Comparison of ENCODE assay signal across 15 cellular contexts in the genomic region with DNA sequence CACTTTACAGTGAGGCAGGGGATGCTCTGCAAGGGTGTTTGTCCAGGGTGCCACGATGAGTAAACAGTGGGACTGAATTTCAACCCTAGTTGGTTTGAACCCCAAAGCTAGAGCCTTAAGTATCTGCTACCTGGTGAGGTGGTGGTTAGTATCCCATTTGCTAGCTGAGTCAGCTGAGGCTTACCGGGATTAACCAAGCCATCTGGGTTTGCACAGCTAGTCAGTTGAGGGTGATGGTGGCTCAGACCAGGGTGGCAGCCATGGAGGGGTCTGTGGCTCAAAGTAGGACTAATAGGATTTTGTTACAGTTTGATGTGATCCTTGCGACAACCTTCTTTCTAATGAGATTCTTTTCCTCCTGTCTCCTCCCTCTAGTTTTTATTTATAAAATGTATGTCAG. TPM values are rescaled to one million over a fixed set of nuclear protein-coding genes. Genes with fewer than 3 reads are reported as not detected.
DNase-seq lines count a peak whose midpoint lies in the region; ATAC-seq and TF ChIP-seq lines count a peak whose summit lies in the region.
"Had no signal": no experiment of that assay in that cellular context is flagged by ENCODE, and none has a peak within 500 bp of the region (broad histone marks: within the 10 kb centered on the region; RNA-seq: fewer than 3 reads in every experiment).

No MANE protein-coding gene starts in this region.

- no peaks in the 10 kb centered on the region for H3K27me3 ChIP-seq in ACC112 (ENCODE audit: insufficient read depth, low read length)
- no peaks in the 10 kb centered on the region for H3K27me3 ChIP-seq in IMR-90 (ENCODE audit: control insufficient read depth, insufficient read depth, low read length)

- peaks cover 25% of the 10 kb centered on the region for H3K4me1 ChIP-seq in ACC112 (ENCODE audit: control insufficient read depth, insufficient read depth, low read length, unreplicated experiment)
- peaks cover 25% of the 10 kb centered on the region for H3K4me1 ChIP-seq in IMR-90 (ENCODE audit: control insufficient read depth, insufficient read depth, low read length)

- CTCF ChIA-PET in IMR-90 (lab: Yijun Ruan, JAX), result interaction anchor here (1.3 kb wide), 1 partner anchor 9 kb away, joined by 3 read pairs; no protein-coding TSS in a partner anchor

- in situ Hi-C loops in IMR-90 (cut with MboI; ENCODE audit: low sequenced_read_pairs), result no loop called here

- no peak for ATAC-seq in IMR-90 (ENCODE audit: low read depth)
- no peak for ATAC-seq in GM18517 (IDR thresholded peaks at IDR 0.05; ENCODE audit: unreplicated experiment)
- ATAC-seq: esophagus mucosa, lower lobe of right lung had no signal

- peaks cover 24 to 61% of the 10 kb centered on the region in 2 experiments; a peak in 3 of 4 replicates for H3K79me1 ChIP-seq in IMR-90 (ENCODE audit: low read depth in 1 of 2, low read length in 2 of 2)

- H3K9ac ChIP-seq in IMR-90 (ENCODE audit: low read depth, low read length), result no peak overlapping the region

- DNase-seq in IMR-90, result no peak
- DNase-seq in kidney tubule cell (ENCODE audit: low spot score), result peak; percentile 8
- DNase-seq in COLO829 (ENCODE audit: low spot score), result no peak
- no peak for DNase-seq in inferior parietal cortex (ENCODE audit: extremely low spot score)
- no peak for DNase-seq in cerebellum (ENCODE audit: low spot score)
- DNase-seq: activated T-cell treated with anti-CD3 and anti-CD28 coated beads, Interleukin-2, amount 50 U/mL, for 1 hour; Karpas-422; lower lobe of right lung; NCI-H187 treated with DMSO at 0.1 percent for 48 hours had no signal

- H3K27ac ChIP-seq in ACC112 (ENCODE audit: low read depth, low read length) (peak overlapping the region; percentile 66; the same call in 1 of the 2 replicates), IMR-90 (ENCODE audit: insufficient read depth, low read length) (no peak overlapping the region)
- H3K27ac ChIP-seq: lower lobe of right lung, neutrophil had no signal

- H3K79me2 ChIP-seq in ACC112 (ENCODE audit: control insufficient read depth, insufficient read depth, low read length, unreplicated experiment), result peaks cover 61% of the 10 kb centered on the region

- H2AFZ ChIP-seq in ACC112 (ENCODE audit: low read length, unreplicated experiment) (no peak overlapping the region), IMR-90 (replicated peaks; ENCODE audit: low read length, poor library complexity) (no peak overlapping the region)

- peak overlapping the region; percentile 95; the same call in 1 of the 2 replicates for H3K4me2 ChIP-seq in IMR-90 (ENCODE audit: low read depth, low read length)

- peak overlapping the region; percentile 81 for H3K4me3 ChIP-seq in ACC112 (ENCODE audit: low read depth, low read length)
- no peak overlapping the region for H3K4me3 ChIP-seq in IMR-90 (ENCODE audit: insufficient read depth, low read depth, low read length)

- H3K4me3 Mint-ChIP-seq in brain, result peak overlapping the region; percentile 53 to 92 (median 84)

- no peak overlapping the region for H3K27ac Mint-ChIP-seq in brain
- H3K27ac Mint-ChIP-seq: activated naive CD8-positive, alpha-beta T cell had no signal

- POLR2A ChIA-PET in IMR-90 (lab: Charles Lee; ENCODE audit: unreplicated experiment), result no interaction called here

- H3K14ac ChIP-seq in IMR-90 (replicated peaks; ENCODE audit: low read depth, low read length), result no peak overlapping the region

- no peak overlapping the region for H2BK20ac ChIP-seq in IMR-90 (ENCODE audit: low read depth, low read length)

- H3K9me3 ChIP-seq in IMR-90 (ENCODE audit: control insufficient read depth, insufficient read depth, low read length), result peaks cover 3% of the 10 kb centered on the region; the same call in 1 of the 2 replicates
- H3K9me3 ChIP-seq: neutrophil had no signal

- intact Hi-C loops in IMR-90 (cut with micrococcal nuclease), result loop anchor here (2.0 kb wide), 1 partner anchor 78 kb away; no protein-coding TSS in a partner anchor

- H2BK15ac ChIP-seq in IMR-90 (ENCODE audit: low read depth, low read length), result no peak overlapping the region

- no peak overlapping the region for H4K91ac ChIP-seq in IMR-90 (ENCODE audit: insufficient read depth, low read depth, low read length)

- TF ChIP-seq RAD21 in IMR-90 (IDR thresholded peaks at IDR 0.05; ENCODE audit: low read length), result no peak

- H3K56ac ChIP-seq in IMR-90 (ENCODE audit: extremely low read depth, insufficient read depth, low read length), result no peak overlapping the region

- H3K36me3 Mint-ChIP-seq in brain, result peaks cover 44% of the 10 kb centered on the region

- H2AK9ac ChIP-seq in IMR-90 (replicated peaks; ENCODE audit: low read depth, low read length, poor library complexity), result no peak overlapping the region

- dilution Hi-C loops in IMR-90 (cut with HindIII; ENCODE audit: low sequenced_read_pairs, unreplicated experiment), result no loop called here

- WGBS in IMR-90 (ENCODE audit: extremely low coverage in 2 of 2, insufficient read length in 1 of 2), 2 experiments, result 100% methylated on average over 1 of the region's 3 CpGs; no CpG with 5 or more reads in 1 of the 2 experiments

- H3K36me3 ChIP-seq in ACC112 (ENCODE audit: insufficient read depth, low read length) (peaks cover 21% of the 10 kb centered on the region), IMR-90 (ENCODE audit: control insufficient read depth, insufficient read depth, low read length) (no peaks in the 10 kb centered on the region)
- H3K36me3 ChIP-seq: lower lobe of right lung, neutrophil had no signal

- H4K8ac ChIP-seq in IMR-90 (ENCODE audit: low read depth in 2 of 2, low read length in 2 of 2), result no peak overlapping the region

- no peak overlapping the region for H2BK5ac ChIP-seq in IMR-90 (ENCODE audit: low read depth, low read length, poor library complexity, severe bottlenecking)

- H2AK5ac ChIP-seq in IMR-90 (ENCODE audit: low read depth, low read length), result peak overlapping the region; percentile 74; the same call in 1 of the 2 replicates

- BruUV-seq in IMR-90 (replicated peaks; lab: Mats Ljungman, UMichigan), result no TSS peak

- H3K4ac ChIP-seq in IMR-90 (ENCODE audit: low read depth, low read length), result no peak overlapping the region

- H3K4me1 Mint-ChIP-seq in brain, result peaks cover 29% of the 10 kb centered on the region

- TF ChIP-seq CTCF in IMR-90 (conservative IDR thresholded peaks at IDR 0.05; ENCODE audit: low read depth, low read length), result no peak
- TF ChIP-seq CTCF in brain (conservative IDR thresholded peaks at IDR 0.05), result no peak

- H3K18ac ChIP-seq in IMR-90 (ENCODE audit: low read depth, low read length), result no peak overlapping the region

- H3K23ac ChIP-seq in IMR-90 (ENCODE audit: low read depth, low read length), result peak overlapping the region; percentile 19; the same call in 1 of the 2 replicates

- TF ChIP-seq POLR2A in IMR-90 (IDR thresholded peaks at IDR 0.05; ENCODE audit: low read depth, low read length), result no peak

- H3K9me3 Mint-ChIP-seq in brain, result peaks cover 20 to 36% (median 25%) of the 10 kb centered on the region in 5 experiments

- peaks cover 47% of the 10 kb centered on the region for H3K27me3 Mint-ChIP-seq in brain

- H2BK120ac ChIP-seq in IMR-90 (ENCODE audit: low read depth, low read length), result no peak overlapping the region

- no peak overlapping the region for H4K5ac ChIP-seq in IMR-90 (ENCODE audit: low read depth, low read length)

- peaks cover 25% of the 10 kb centered on the region for H3K9me1 ChIP-seq in IMR-90 (ENCODE audit: insufficient read depth, low read length)

- peaks cover 44% of the 10 kb centered on the region for H4K20me1 ChIP-seq in IMR-90 (ENCODE audit: insufficient read depth, low read length)

TF ChIP-seq in IMR-90, 13 proteins besides CTCF, POLR2A, EP300 and RAD21 (continues in another document):
- TF ChIP-seq RCOR1 (IDR thresholded peaks at IDR 0.05; ENCODE audit: insufficient replicate concordance, low read length), result no peak
- no peak for TF ChIP-seq RFX5 (IDR thresholded peaks at IDR 0.05; ENCODE audit: low read depth, low read length)
- no peak for TF ChIP-seq MAZ (IDR thresholded peaks at IDR 0.05; ENCODE audit: borderline replicate concordance, low read depth, low read length)
- TF ChIP-seq CHD1 (IDR thresholded peaks at IDR 0.05; ENCODE audit: low read depth, low read length), result no peak
- TF ChIP-seq FOS (IDR thresholded peaks at IDR 0.05; ENCODE audit: low read depth, low read length), result no peak
- no peak for TF ChIP-seq MAFK (IDR thresholded peaks at IDR 0.05; ENCODE audit: low read depth, low read length)
- TF ChIP-seq, protein P1, sequence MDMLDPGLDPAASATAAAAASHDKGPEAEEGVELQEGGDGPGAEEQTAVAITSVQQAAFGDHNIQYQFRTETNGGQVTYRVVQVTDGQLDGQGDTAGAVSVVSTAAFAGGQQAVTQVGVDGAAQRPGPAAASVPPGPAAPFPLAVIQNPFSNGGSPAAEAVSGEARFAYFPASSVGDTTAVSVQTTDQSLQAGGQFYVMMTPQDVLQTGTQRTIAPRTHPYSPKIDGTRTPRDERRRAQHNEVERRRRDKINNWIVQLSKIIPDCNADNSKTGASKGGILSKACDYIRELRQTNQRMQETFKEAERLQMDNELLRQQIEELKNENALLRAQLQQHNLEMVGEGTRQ (IDR thresholded peaks at IDR 0.05; ENCODE audit: low read depth, low read length), result no peak
- TF ChIP-seq NFE2L2 (IDR thresholded peaks at IDR 0.05; ENCODE audit: low read depth, low read length), result no peak
- TF ChIP-seq, protein P2, sequence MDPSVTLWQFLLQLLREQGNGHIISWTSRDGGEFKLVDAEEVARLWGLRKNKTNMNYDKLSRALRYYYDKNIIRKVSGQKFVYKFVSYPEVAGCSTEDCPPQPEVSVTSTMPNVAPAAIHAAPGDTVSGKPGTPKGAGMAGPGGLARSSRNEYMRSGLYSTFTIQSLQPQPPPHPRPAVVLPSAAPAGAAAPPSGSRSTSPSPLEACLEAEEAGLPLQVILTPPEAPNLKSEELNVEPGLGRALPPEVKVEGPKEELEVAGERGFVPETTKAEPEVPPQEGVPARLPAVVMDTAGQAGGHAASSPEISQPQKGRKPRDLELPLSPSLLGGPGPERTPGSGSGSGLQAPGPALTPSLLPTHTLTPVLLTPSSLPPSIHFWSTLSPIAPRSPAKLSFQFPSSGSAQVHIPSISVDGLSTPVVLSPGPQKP (IDR thresholded peaks at IDR 0.05; ENCODE audit: borderline replicate concordance, low read depth, low read length), result no peak
- TF ChIP-seq BHLHE40 (IDR thresholded peaks at IDR 0.05; ENCODE audit: low read depth, low read length), result no peak
- no peak for TF ChIP-seq SMC3 (IDR thresholded peaks at IDR 0.05; ENCODE audit: low read depth, low read length)

RNA-seq across cellular contexts. Expression of a gene that starts 1.9 kb away (rescaled TPM):
- 15.3 and 16.8 TPM in 2 replicates for total RNA-seq in IMR-90 (2012; rRNA removed)
- polyA plus RNA-seq in IMR-90 (2012; rRNA removed), result 18.8 and 18.9 TPM in 2 replicates
- 9.8 and 15.9 TPM in 2 replicates for polyA plus RNA-seq in IMR-90 (2012; cell fraction: cytosol; rRNA removed)
- polyA plus RNA-seq in IMR-90 (2012; cell fraction: nucleus; rRNA removed; ENCODE audit: low replicate concordance), result 29.5 and 41.2 TPM in 2 replicates
- polyA plus RNA-seq in brain (ENCODE audit: insufficient read depth, low read depth, low replicate concordance), result 2.7 TPM
- 10.4 TPM for total RNA-seq in cerebellum

RNA-seq across cellular contexts. Expression of a gene that starts 4.6 kb away (rescaled TPM):
- total RNA-seq in IMR-90 (2012; rRNA removed) (5.8 and 5.9 TPM in 2 replicates), cerebellum (3.0 TPM)
- polyA plus RNA-seq in IMR-90 (2012; rRNA removed) (2.4 and 2.7 TPM in 2 replicates), brain (ENCODE audit: insufficient read depth, low read depth, low replicate concordance) (2.3 TPM)
- polyA plus RNA-seq in IMR-90 (2012; cell fraction: cytosol; rRNA removed), result 1.5 and 1.9 TPM in 2 replicates
- 6.1 and 7.2 TPM in 2 replicates for polyA plus RNA-seq in IMR-90 (2012; cell fraction: nucleus; rRNA removed; ENCODE audit: low replicate concordance)
